In the genomic region with DNA sequence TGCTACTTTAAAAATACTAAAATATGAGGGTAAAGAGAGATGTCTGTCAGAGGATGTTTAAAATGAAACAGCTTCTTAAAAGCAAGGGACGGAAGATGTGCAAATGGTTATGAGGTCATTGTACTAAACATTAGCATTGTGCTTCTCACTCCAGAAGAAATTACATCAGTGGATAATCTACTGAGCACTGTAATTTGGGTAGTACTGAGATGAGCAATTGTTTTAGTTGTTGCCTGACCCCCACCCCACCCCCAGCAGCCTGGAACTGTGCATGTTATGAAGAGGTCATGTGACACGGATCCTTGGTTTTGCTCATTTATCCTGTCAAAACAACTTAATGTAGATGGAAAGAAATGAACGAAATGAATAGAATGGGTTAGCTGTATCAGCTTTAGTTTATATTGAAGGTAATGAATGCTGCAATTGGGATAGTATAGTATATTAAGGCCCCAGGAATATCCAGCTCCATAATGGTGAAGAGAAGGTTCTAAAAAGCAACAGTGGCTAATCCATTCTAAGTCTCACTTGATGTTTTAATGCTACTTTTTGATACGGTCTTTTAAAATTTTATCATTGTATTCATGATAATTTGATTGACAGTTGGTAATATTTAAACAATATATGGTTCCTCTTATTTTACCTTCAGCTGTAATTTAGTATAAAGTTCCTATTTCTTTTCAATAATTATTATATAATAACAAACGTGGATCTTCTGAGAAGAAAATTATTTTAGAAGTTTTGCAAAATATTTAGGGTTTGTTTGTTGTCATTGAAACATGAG, we compare ENCODE assay signal across 10 cellular contexts. TPM values are rescaled to one million over a fixed set of nuclear protein-coding genes. Genes with fewer than 3 reads are reported as not detected.
DNase-seq lines count a peak whose midpoint lies in the region; ATAC-seq, FAIRE-seq and TF ChIP-seq lines count a peak whose summit lies in the region.
"Had no signal": no experiment of that assay in that cellular context is flagged by ENCODE, and none has a peak within 500 bp of the region (broad histone marks: within the 10 kb centered on the region; RNA-seq: fewer than 3 reads in every experiment).

No MANE protein-coding gene starts in this region.

- H3K27me3 ChIP-seq in K562 (ENCODE audit: control insufficient read depth in 2 of 2, insufficient read depth in 2 of 2, low read length in 2 of 2): no peaks in the 10 kb centered on the region
- H3K27me3 ChIP-seq in MG63: no peaks in the 10 kb centered on the region

- no peak overlapping the region for H3K4me2 ChIP-seq in K562 (ENCODE audit: insufficient read depth, low read length)

- in situ Hi-C loops in K562 (cut with MboI): loop anchor here (5.0 kb wide), 1 partner anchor 244 kb away; no protein-coding TSS in a partner anchor

- H3K4me1 Mint-ChIP-seq in activated CD4-positive, alpha-beta T cell treated with anti-CD3 and anti-CD28 coated beads, Interleukin-2, amount 10 ng/mL, durations not matched to agents 24 days and 14 days: peaks cover 42% of the 10 kb centered on the region

- peaks cover 92% of the 10 kb centered on the region for H3K79me2 ChIP-seq in K562 (ENCODE audit: control insufficient read depth, insufficient read depth, low read length)

- CTCF ChIA-PET in K562 (lab: Yijun Ruan, JAX; ENCODE audit: low intra/inter-chr PET ratio): interaction anchor here (0.8 kb wide), 1 partner anchor 242 kb away, joined by 3 read pairs; no protein-coding TSS in a partner anchor

- H3K9me3 ChIP-seq in K562 (replicated peaks; ENCODE audit: control insufficient read depth, insufficient read depth, low read depth, low read length) (no peaks in the 10 kb centered on the region), MG63 (no peaks in the 10 kb centered on the region)

- H3K27me3 Mint-ChIP-seq in activated CD4-positive, alpha-beta T cell treated with anti-CD3 and anti-CD28 coated beads, Interleukin-2, amount 10 ng/mL, durations not matched to agents 24 days and 14 days: no peaks in the 10 kb centered on the region

- no peaks in the 10 kb centered on the region for H3K9me3 Mint-ChIP-seq in activated CD4-positive, alpha-beta T cell treated with anti-CD3 and anti-CD28 coated beads, Interleukin-2, amount 10 ng/mL, durations not matched to agents 24 days and 14 days

- no peak for FAIRE-seq in K562 (lab: Jason Lieb, UNC)

- TF ChIP-seq POLR2A in K562 (conservative IDR thresholded peaks at IDR 0.05): no peak

- H4K20me1 ChIP-seq in K562 (replicated peaks; ENCODE audit: control insufficient read depth, insufficient read depth, low read length): peaks cover 4% of the 10 kb centered on the region; the same call in 1 of the 2 replicates

- ATAC-seq in HG03442 (IDR thresholded peaks at IDR 0.05; ENCODE audit: unreplicated experiment) (peak; percentile 52), K562 (peak; percentile 70), GM18498 (IDR thresholded peaks at IDR 0.05; ENCODE audit: unreplicated experiment) (no peak)

- intact Hi-C loops in activated CD4-positive, alpha-beta T cell treated with anti-CD3 and anti-CD28 coated beads, Interleukin-2, amount 10 ng/mL, durations not matched to agents 24 days and 14 days (cut with micrococcal nuclease): loop anchor here (1.0 to 10.0 kb wide), 4 partner anchors 16 to 784 kb away; partner anchors contain the start of gene FBXL14
- intact Hi-C loops in K562 (cut with micrococcal nuclease): loop anchor here (5.0 kb wide), 2 partner anchors 59 to 234 kb away; partner anchors contain the start of gene WNK1

- peak; percentile 74 for DNase-seq in activated CD4-positive, alpha-beta T cell treated with anti-CD3 and anti-CD28 coated beads, Interleukin-2, amount 10 ng/mL, durations not matched to agents 24 days and 14 days
- no peak for DNase-seq in activated CD4-positive, alpha-beta T cell treated with anti-CD3 and anti-CD28 coated beads, Interleukin-2, amount 50 U/mL, for 4 hours
- DNase-seq in K562 (ENCODE audit: extremely low read depth in 1 of 4, low spot score in 3 of 4) (peak in 1 of 4 experiments; percentile 7), NCI-H774 (lab: John Stamatoyannopoulos, UW) (no peak), MG63 (no peak)
- peak; percentile 30 to 45 for DNase-seq in stimulated activated CD8-positive, alpha-beta memory T cell treated with anti-CD3 and anti-CD28 coated beads, Interleukin-2, amount 100 ng/mL, for 48 hours (ENCODE audit: low read depth in 2 of 2)
- DNase-seq: NCI-H1417 treated with DMSO at 0.1 percent for 48 hours, SHP77 had no signal

- WGBS in K562 (ENCODE audit: insufficient coverage, low coverage, missing lambda C conversion rate): 25% methylated on average over 5 of the region's 5 CpGs

- H3K4me1 ChIP-seq in K562 (replicated peaks in 1 of 2; ENCODE audit: control insufficient read depth in 2 of 2, insufficient read depth in 2 of 2, low read length in 2 of 2): peaks cover 2 to 3% of the 10 kb centered on the region in 2 experiments; a peak in 3 of 5 replicates

- POLR2A ChIA-PET in K562 (lab: Yijun Ruan, JAX): no interaction called here

- no peak overlapping the region; a peak in 1 of 4 replicates for H3K9ac ChIP-seq in K562 (ENCODE audit: insufficient read depth in 1 of 2, low read depth in 2 of 2, low read length in 2 of 2)

- peaks cover 13% of the 10 kb centered on the region for H3K36me3 Mint-ChIP-seq in activated CD4-positive, alpha-beta T cell treated with anti-CD3 and anti-CD28 coated beads, Interleukin-2, amount 10 ng/mL, durations not matched to agents 24 days and 14 days (ENCODE audit: low read depth)

- no peaks in the 10 kb centered on the region for H3K9me1 ChIP-seq in K562 (ENCODE audit: control insufficient read depth, insufficient read depth, low read length)

- no peak for TF ChIP-seq EP300 in K562 (IDR thresholded peaks at IDR 0.05; ENCODE audit: low read length)

- peak overlapping the region; percentile 57 for H3K27ac Mint-ChIP-seq in activated CD4-positive, alpha-beta T cell treated with anti-CD3 and anti-CD28 coated beads, Interleukin-2, amount 10 ng/mL, durations not matched to agents 24 days and 14 days

- TF ChIP-seq CTCF in K562 (IDR thresholded peaks at IDR 0.05 in 2 of 3, conservative IDR thresholded peaks at IDR 0.05 in 1 of 3; ENCODE audit: insufficient read depth in 2 of 3, low read depth in 1 of 3, low read length in 3 of 3): no peak

- no peak overlapping the region for H3K4me3 ChIP-seq in K562
- H3K4me3 ChIP-seq in MG63: no peak overlapping the region

- no peak overlapping the region for H3K27ac ChIP-seq in K562 (ENCODE audit: extremely low read depth, low read depth, low read length)

- BruUV-seq in K562 (replicated peaks; lab: Mats Ljungman, UMichigan): no TSS peak

- H2AFZ ChIP-seq in K562 (ENCODE audit: low read depth, low read length): no peak overlapping the region

- H3K4me3 Mint-ChIP-seq in activated CD4-positive, alpha-beta T cell treated with anti-CD3 and anti-CD28 coated beads, Interleukin-2, amount 10 ng/mL, durations not matched to agents 24 days and 14 days: no peak overlapping the region

- TF ChIP-seq RAD21 in K562 (CRISPR knock-in tag; conservative IDR thresholded peaks at IDR 0.05 in 1 of 2, IDR thresholded peaks at IDR 0.05 in 1 of 2): no peak

- H3K36me3 ChIP-seq in K562 (ENCODE audit: control insufficient read depth, insufficient read depth, low read length) (peaks cover 20% of the 10 kb centered on the region; the same call in 1 of the 3 replicates), MG63 (peaks cover 3% of the 10 kb centered on the region; the same call in 1 of the 2 replicates)

TF ChIP-seq in K562, 482 proteins besides CTCF, POLR2A, EP300 and RAD21 (continues in another document):
- TF ChIP-seq TOE1 (IDR thresholded peaks at IDR 0.05; ENCODE audit: borderline replicate concordance) (peak; percentile 59; the same call in 1 of the 2 replicates), TOE1 (CRISPR knock-in tag; IDR thresholded peaks at IDR 0.05; ENCODE audit: borderline replicate concordance, low read depth) (no peak), TFE3 (CRISPR knock-in tag; IDR thresholded peaks at IDR 0.05) (peak; percentile 86), GABPB1 (CRISPR knock-in tag; IDR thresholded peaks at IDR 0.05) (no peak)

RNA-seq across cellular contexts. Expression of gene WNK1, which starts 58.4 kb away (rescaled TPM):
- total RNA-seq in activated CD4-positive, alpha-beta T cell treated with anti-CD3 and anti-CD28 coated beads, Interleukin-2, amount 10 ng/mL, durations not matched to agents 24 days and 14 days: 156 TPM in 2 replicates
- total RNA-seq in K562 (2011; cell fraction: chromatin; rRNA removed; ENCODE audit: low replicate concordance): 107 and 268 TPM in 2 replicates
- total RNA-seq in K562 (2011; cell fraction: nucleolus; rRNA removed): 59.2 and 97.8 TPM in 2 replicates
- total RNA-seq in K562 (2011; cell fraction: nucleoplasm; rRNA removed): 150 and 213 TPM in 2 replicates
- total RNA-seq in K562 (2014; rRNA removed) (21.4 and 24.7 TPM in 2 replicates), K562 (2014; rRNA removed; fragmentation: Illumina TruSeq; extraction: Trizol) (32.5 and 33.3 TPM in 2 replicates), K562 (2015; rRNA removed; fragmentation: Illumina TruSeq; extraction: Trizol) (32.0 and 37.2 TPM in 2 replicates), K562 (2021) (59.1 and 73.9 TPM in 2 replicates)
- polyA plus RNA-seq in K562 (2011; rRNA removed) (30.8 and 31.0 TPM in 2 replicates), K562 (2014; fragmentation: Illumina TruSeq; extraction: Trizol) (62.6 and 66.0 TPM in 2 replicates), K562 (2014; fragmentation: Nextera tagmentation; extraction: Ambion mirVana) (10 to 100 TPM in 1 of 2 experiments, 1 to 10 TPM in 1; 4.3 to 13.2 TPM), K562 (2014; rRNA removed) (27.2 and 30.8 TPM in 2 replicates)
- 46.3 and 55.3 TPM in 2 replicates for polyA plus RNA-seq in K562 (2011; cell fraction: cytosol; rRNA removed)
- polyA plus RNA-seq in K562 (2011; cell fraction: nucleus; rRNA removed): 48.7 and 67.8 TPM in 2 replicates
- polyA plus RNA-seq in K562 (2012): 48.1 and 51.9 TPM in 2 replicates
- 109 and 110 TPM in 2 replicates for polyA minus RNA-seq in K562 (2011; rRNA and poly(A)+ RNA removed)
- polyA minus RNA-seq in K562 (2011; cell fraction: cytosol; rRNA and poly(A)+ RNA removed): 116 and 128 TPM in 2 replicates
- polyA minus RNA-seq in K562 (2011; cell fraction: nucleus; rRNA and poly(A)+ RNA removed): 73.6 and 96.6 TPM in 2 replicates
- total RNA-seq in MG63 (2014; rRNA removed; shearing (Covaris generic); ENCODE audit: low replicate concordance): 21.6 and 25.0 TPM in 2 replicates

Comparison
In these comparisons a context has a peak if more than half of its experiments do, and no peak if none do; other contexts are left out.
1. DNase-seq: peak in activated CD4-positive, alpha-beta T cell treated with anti-CD3 and anti-CD28 coated beads, Interleukin-2, amount 10 ng/mL, durations not matched to agents 24 days and 14 days (single experiment) and stimulated activated CD8-positive, alpha-beta memory T cell treated with anti-CD3 and anti-CD28 coated beads, Interleukin-2, amount 100 ng/mL, for 48 hours (2 of 2); none in activated CD4-positive, alpha-beta T cell treated with anti-CD3 and anti-CD28 coated beads, Interleukin-2, amount 50 U/mL, for 4 hours (0 of 2), NCI-H774 (single experiment) and MG63 (single experiment).